8 cellular contexts compared by ENCODE assay signal in the genomic region with DNA sequence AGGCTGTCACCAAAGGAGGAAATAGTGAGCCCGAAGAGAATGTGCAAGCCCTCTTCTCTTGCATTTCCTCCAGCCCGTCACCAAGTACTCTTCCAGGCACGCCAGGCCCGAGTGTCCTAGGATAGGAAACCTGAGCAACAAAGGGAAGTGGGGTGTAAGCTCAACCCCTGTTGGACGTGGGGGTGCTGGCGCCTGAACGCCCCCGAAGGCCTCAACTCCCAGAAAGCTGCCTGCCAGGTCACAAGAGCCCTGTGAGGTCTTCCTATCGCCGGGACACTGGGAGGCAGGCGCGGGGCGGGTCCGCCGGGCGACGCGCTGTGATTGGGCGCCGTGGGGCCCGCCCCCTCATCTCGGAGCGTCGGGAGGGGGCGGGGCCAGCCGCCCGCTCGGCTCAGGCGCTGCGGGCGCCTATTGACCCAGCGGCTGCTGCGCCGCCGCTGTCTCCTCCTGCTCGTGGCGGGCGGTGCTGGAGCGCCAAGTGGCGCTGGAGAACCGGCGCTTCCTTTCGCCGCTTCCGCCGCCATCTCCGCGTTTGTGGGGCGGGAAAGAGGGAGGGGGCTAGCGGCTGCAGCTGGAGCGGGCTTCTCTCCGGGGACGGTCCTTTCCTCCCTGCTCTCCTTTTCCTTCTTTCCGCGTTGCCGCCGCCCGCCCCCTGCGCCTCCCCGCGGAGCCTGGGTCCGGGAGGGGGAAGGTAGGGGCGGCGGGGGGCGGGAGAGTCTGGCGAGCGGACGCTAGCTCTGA. TPM values are rescaled to one million over a fixed set of nuclear protein-coding genes. Genes with fewer than 3 reads are reported as not detected.
DNase-seq lines count a peak whose midpoint lies in the region; ATAC-seq and TF ChIP-seq lines count a peak whose summit lies in the region.

No MANE protein-coding gene starts in this region.

- TF ChIP-seq POLR2A in lower leg skin (IDR thresholded peaks at IDR 0.05): peak in 1 of 2 donors; percentile 59

- intact Hi-C loops in lower leg skin (cut with DNase I; ENCODE audit: low total_unique reads): no loop called here

- WGBS in lower leg skin, 2 donors: 1 to 2% methylated on average over 16 to 21 of the region's 68 CpGs

- DNase-seq in CD1c-positive myeloid dendritic cell (ENCODE audit: extremely low spot score): peak; percentile 97
- DNase-seq in NCI-H69 (lab: John Stamatoyannopoulos, UW): peak; percentile 97
- peak; percentile 53 to 68 for DNase-seq in activated CD4-positive, alpha-beta T cell treated with anti-CD3 and anti-CD28 coated beads, Interleukin-2, amount 50 U/mL, for 4 hours
- DNase-seq in dermis blood vessel endothelial cell: peak; percentile 94
- DNase-seq in lower leg skin (ENCODE audit: low spot score in 2 of 2): peak; percentile 71 to 96
- peak; percentile 40 to 68 (median 50) for DNase-seq in stimulated activated CD4-positive, alpha-beta T cell treated with anti-CD3 and anti-CD28 coated beads, TNF-alpha, amount 100 ng/mL, for 1 hour (ENCODE audit: low read depth in 3 of 3, low spot score in 1 of 3)

- H3K4me3 ChIP-seq in lower leg skin (ENCODE audit: low read depth, poor library complexity, severe bottlenecking): peak overlapping the region; percentile 88

- no peak for TF ChIP-seq CTCF in lower leg skin (IDR thresholded peaks at IDR 0.05)

- ATAC-seq in GM19351 (IDR thresholded peaks at IDR 0.05; ENCODE audit: unreplicated experiment) (peak; percentile 76), HG03469 (IDR thresholded peaks at IDR 0.05; ENCODE audit: unreplicated experiment) (peak; percentile 67)

RNA-seq across cellular contexts. Expression of gene MAN2A1, which starts 0.6 kb away (rescaled TPM):
- 89.2 and 110 TPM in 2 replicates for total RNA-seq in dermis blood vessel endothelial cell
- total RNA-seq in lower leg skin: 10 to 100 TPM; 35.0 to 45.8 (median 40.2) TPM

Comparison
In these comparisons a context has a peak if more than half of its experiments do, and no peak if none do; other contexts are left out.
1. Peak in every context shown above with its lines: DNase-seq, ATAC-seq and H3K4me3 ChIP-seq.